Comparison of ENCODE assay signal across 8 cellular contexts in genomic region chr5:97534166-97534565, GRCh38.
DNase-seq lines count a peak whose midpoint lies in the region; ATAC-seq, FAIRE-seq and TF ChIP-seq lines count a peak whose summit lies in the region.

No MANE protein-coding gene starts in this region.

- TF ChIP-seq POLR2A in HepG2 (IDR thresholded peaks at IDR 0.05; ENCODE audit: insufficient read depth in 1 of 2, low read depth in 2 of 2, low read length in 2 of 2), result no peak

- peak; percentile 12; the same call in 1 of the 2 replicates for TF ChIP-seq RAD21 in HepG2 (CRISPR knock-in tag; IDR thresholded peaks at IDR 0.05)

- H3K27me3 ChIP-seq in Caco-2 (replicated peaks; ENCODE audit: control insufficient read depth, insufficient read depth, low read length) (no peaks in the 10 kb centered on the region), HepG2 (ENCODE audit: control insufficient read depth in 1 of 2, insufficient read depth in 2 of 2, low read length in 2 of 2) (no peaks in the 10 kb centered on the region)
- no peaks in the 10 kb centered on the region for H3K27me3 ChIP-seq in CD8-positive, alpha-beta memory T cell (ENCODE audit: insufficient read depth, low read length, poor library complexity, severe bottlenecking)

- ATAC-seq in GM18873 (IDR thresholded peaks at IDR 0.05; ENCODE audit: low FRiP score, unreplicated experiment) (peak; percentile 64), HG03039 (IDR thresholded peaks at IDR 0.05; ENCODE audit: unreplicated experiment) (peak; percentile 59), HepG2 (peak; percentile 98)

- H3K27ac Mint-ChIP-seq in Caco-2 (ENCODE audit: unreplicated experiment), result no peak overlapping the region
- H3K27ac Mint-ChIP-seq in CD8-positive, alpha-beta memory T cell, result no peak overlapping the region

- H3K27ac ChIP-seq in HepG2 (ENCODE audit: extremely low read length, insufficient read depth, low read length), result no peak overlapping the region
- no peak overlapping the region for H3K27ac ChIP-seq in CD8-positive, alpha-beta memory T cell (ENCODE audit: low read depth, low read length)

- POLR2A ChIA-PET in Caco-2 (lab: Charles Lee) (interaction anchor here (0.5 kb wide), 1 partner anchor 303 kb away, joined by 4 read pairs; no protein-coding TSS in a partner anchor), HepG2 (lab: Yijun Ruan, JAX) (interaction anchor here (0.6 to 1.0 kb wide), 2 partner anchors 352 to 920 kb away, joined by 3 read pairs; no protein-coding TSS in a partner anchor)
- POLR2A ChIA-PET in CD8-positive, alpha-beta memory T cell (lab: Charles Lee), result no interaction called here

- FAIRE-seq in HepG2 (lab: Jason Lieb, UNC), result peak; percentile 84

- H3K27me3 Mint-ChIP-seq in Caco-2 (ENCODE audit: insufficient read depth, unreplicated experiment), result no peaks in the 10 kb centered on the region
- no peaks in the 10 kb centered on the region for H3K27me3 Mint-ChIP-seq in CD8-positive, alpha-beta memory T cell

- intact Hi-C loops in Caco-2 (cut with micrococcal nuclease; ENCODE audit: unreplicated experiment) (loop anchor here (1.0 to 5.0 kb wide), 5 partner anchors 109 to 1238 kb away; partner anchors contain the start of gene RGMB), HepG2 (cut with micrococcal nuclease; ENCODE audit: unreplicated experiment) (loop anchor here (1.0 kb wide), 3 partner anchors 237 to 1293 kb away; no protein-coding TSS in a partner anchor)

- no peak overlapping the region for H3K4me3 Mint-ChIP-seq in Caco-2 (ENCODE audit: unreplicated experiment)
- no peak overlapping the region for H3K4me3 Mint-ChIP-seq in CD8-positive, alpha-beta memory T cell

- BruUV-seq in Caco-2 (replicated peaks; lab: Mats Ljungman, UMichigan) (no TSS peak), HepG2 (replicated peaks; lab: Mats Ljungman, UMichigan) (no TSS peak)

- TF ChIP-seq CTCF in Caco-2 (IDR thresholded peaks at IDR 0.05; ENCODE audit: insufficient read depth in 1 of 2, low read depth in 1 of 2, low read length in 1 of 2, severe bottlenecking in 1 of 2, unreplicated experiment in 1 of 2) (peak; percentile 65 to 72), cardiac fibroblast (IDR thresholded peaks at IDR 0.05; ENCODE audit: low read depth, low read length) (peak; percentile 73), HepG2 (CRISPR knock-in tag; IDR thresholded peaks at IDR 0.05) (peak; percentile 69)

- H2AFZ ChIP-seq in HepG2 (ENCODE audit: low read length), result no peak overlapping the region

- no peaks in the 10 kb centered on the region for H3K4me1 Mint-ChIP-seq in Caco-2 (ENCODE audit: low read depth, unreplicated experiment)
- H3K4me1 Mint-ChIP-seq in CD8-positive, alpha-beta memory T cell, result no peaks in the 10 kb centered on the region

- TF ChIP-seq EP300 in HepG2 (IDR thresholded peaks at IDR 0.05; ENCODE audit: low read depth in 2 of 2, low read length in 2 of 2), result no peak
- TF ChIP-seq EP300 in HepG2 (CRISPR knock-in tag; IDR thresholded peaks at IDR 0.05; ENCODE audit: borderline replicate concordance), result no peak

- no peak overlapping the region for H3K9ac ChIP-seq in HepG2 (ENCODE audit: insufficient read depth, low read depth, low read length)

- no peaks in the 10 kb centered on the region for H3K79me2 ChIP-seq in HepG2 (ENCODE audit: insufficient read depth, low read length)

- no peak overlapping the region for H3K4me2 ChIP-seq in HepG2 (ENCODE audit: low read depth, low read length)

- CTCF ChIA-PET in Caco-2 (lab: Charles Lee) (interaction anchor here (0.6 to 1.4 kb wide), 7 partner anchors 81 to 1236 kb away, joined by 3 to 16 read pairs (median 3); no protein-coding TSS in a partner anchor), HepG2 (lab: Yijun Ruan, JAX; ENCODE audit: low intra/inter-chr PET ratio, low total read pairs) (interaction anchor here (1.3 to 2.5 kb wide), 4 partner anchors 237 to 1292 kb away, joined by 3 to 13 read pairs (median 7); no protein-coding TSS in a partner anchor)
- CTCF ChIA-PET in CD8-positive, alpha-beta memory T cell (lab: Charles Lee), result interaction anchor here (1.5 kb wide), 1 partner anchor 14 kb away, joined by 3 read pairs; no protein-coding TSS in a partner anchor

- H3K4me1 ChIP-seq in Caco-2, result no peaks in the 10 kb centered on the region
- H3K4me1 ChIP-seq in HepG2 (ENCODE audit: insufficient read depth, low read length), result no peaks in the 10 kb centered on the region
- H3K4me1 ChIP-seq in CD8-positive, alpha-beta memory T cell (ENCODE audit: insufficient read depth, low read length), result no peaks in the 10 kb centered on the region

- DNase-seq in Caco-2 (peak; percentile 47 to 62), NCI-H82 (lab: John Stamatoyannopoulos, UW) (peak; percentile 63), cardiac fibroblast (ENCODE audit: low read depth in 2 of 2) (peak; percentile 89 to 97), HepG2 (ENCODE audit: low spot score) (peak; percentile 42), NCI-H2107 (lab: John Stamatoyannopoulos, UW) (no peak)
- no peak for DNase-seq in CD8-positive, alpha-beta memory T cell

- H3K36me3 Mint-ChIP-seq in Caco-2 (ENCODE audit: insufficient read depth, unreplicated experiment), result no peaks in the 10 kb centered on the region
- H3K36me3 Mint-ChIP-seq in CD8-positive, alpha-beta memory T cell, result no peaks in the 10 kb centered on the region

- no peaks in the 10 kb centered on the region for H3K9me3 Mint-ChIP-seq in Caco-2 (ENCODE audit: unreplicated experiment)
- H3K9me3 Mint-ChIP-seq in CD8-positive, alpha-beta memory T cell, result no peaks in the 10 kb centered on the region

- in situ Hi-C loops in HepG2 (cut with HindIII; ENCODE audit: extremely low pct_ligation_motif_present, low pct_unique_long_range_greater_than_20kb), result loop anchor here (25.0 kb wide), 2 partner anchors 247 to 1303 kb away; no protein-coding TSS in a partner anchor

- H3K36me3 ChIP-seq in Caco-2 (ENCODE audit: control insufficient read depth, insufficient read depth, low read length) (no peaks in the 10 kb centered on the region), HepG2 (replicated peaks in 1 of 2; ENCODE audit: control insufficient read depth in 1 of 2, insufficient read depth in 2 of 2, low read length in 2 of 2) (no peaks in the 10 kb centered on the region)
- no peaks in the 10 kb centered on the region for H3K36me3 ChIP-seq in CD8-positive, alpha-beta memory T cell (ENCODE audit: insufficient read depth, low read length)

- H3K4me3 ChIP-seq in Caco-2 (ENCODE audit: low read depth, low read length), result no peak overlapping the region
- H3K4me3 ChIP-seq in cardiac fibroblast (replicated peaks in 1 of 2; ENCODE audit: low read depth in 2 of 2, low read length in 2 of 2), result no peak overlapping the region
- no peak overlapping the region for H3K4me3 ChIP-seq in HepG2 (replicated peaks in 1 of 3; ENCODE audit: insufficient read depth in 1 of 3, low read depth in 2 of 3, low read length in 3 of 3)
- no peak overlapping the region for H3K4me3 ChIP-seq in CD8-positive, alpha-beta memory T cell (ENCODE audit: low read length)

- H3K9me3 ChIP-seq in Caco-2, result no peaks in the 10 kb centered on the region
- H3K9me3 ChIP-seq in HepG2 (ENCODE audit: low read length), result no peaks in the 10 kb centered on the region
- no peaks in the 10 kb centered on the region for H3K9me3 ChIP-seq in CD8-positive, alpha-beta memory T cell (ENCODE audit: low read length)

- no peaks in the 10 kb centered on the region for H4K20me1 ChIP-seq in HepG2 (ENCODE audit: insufficient read depth, low read length)

TF ChIP-seq in HepG2, 621 proteins besides CTCF, POLR2A, EP300 and RAD21 (continues in another document):
- TF ChIP-seq GATAD2A (CRISPR knock-in tag; IDR thresholded peaks at IDR 0.05) (0 out of 2 replicates have a peak, but pooled peaks have one; percentile 22), CEBPB (IDR thresholded peaks at IDR 0.05; ENCODE audit: borderline replicate concordance, low read depth, low read length) (peak; percentile 92), ZNF652 (CRISPR knock-in tag; IDR thresholded peaks at IDR 0.05; ENCODE audit: borderline replicate concordance, low read depth) (peak; percentile 35; the same call in 1 of the 2 replicates), ZNF557 (CRISPR knock-in tag; IDR thresholded peaks at IDR 0.05) (no peak), SMC3 (IDR thresholded peaks at IDR 0.05; ENCODE audit: low read length) (peak; percentile 69), ZNF782 (CRISPR knock-in tag; IDR thresholded peaks at IDR 0.05; ENCODE audit: borderline replicate concordance) (no peak), STAG1 (CRISPR knock-in tag; IDR thresholded peaks at IDR 0.05) (peak; percentile 56), PHF21A (CRISPR knock-in tag; IDR thresholded peaks at IDR 0.05) (no peak), ARID5B (CRISPR knock-in tag; IDR thresholded peaks at IDR 0.05) (0 out of 2 replicates have a peak, but pooled peaks have one; percentile 20), CEBPG (CRISPR knock-in tag; IDR thresholded peaks at IDR 0.05) (peak; percentile 62), ZNF12 (CRISPR knock-in tag; IDR thresholded peaks at IDR 0.05) (0 out of 2 replicates have a peak, but pooled peaks have one; percentile 21), FOXP1 (IDR thresholded peaks at IDR 0.05) (no peak), FOXP1 (CRISPR knock-in tag; IDR thresholded peaks at IDR 0.05) (0 out of 2 replicates have a peak, but pooled peaks have one; percentile 36)

Comparison
In these comparisons a context has a peak if more than half of its experiments do, and no peak if none do; other contexts are left out.
1. DNase-seq: peak in Caco-2 (2 of 2), NCI-H82 (single experiment), cardiac fibroblast (2 of 2) and HepG2 (single experiment); none in CD8-positive, alpha-beta memory T cell (0 of 5) and NCI-H2107 (single experiment).
2. Peak in every context shown above with its lines, with median percentiles within 50 percentile points of each other: CTCF ChIP-seq and ATAC-seq.